In the genomic region with DNA sequence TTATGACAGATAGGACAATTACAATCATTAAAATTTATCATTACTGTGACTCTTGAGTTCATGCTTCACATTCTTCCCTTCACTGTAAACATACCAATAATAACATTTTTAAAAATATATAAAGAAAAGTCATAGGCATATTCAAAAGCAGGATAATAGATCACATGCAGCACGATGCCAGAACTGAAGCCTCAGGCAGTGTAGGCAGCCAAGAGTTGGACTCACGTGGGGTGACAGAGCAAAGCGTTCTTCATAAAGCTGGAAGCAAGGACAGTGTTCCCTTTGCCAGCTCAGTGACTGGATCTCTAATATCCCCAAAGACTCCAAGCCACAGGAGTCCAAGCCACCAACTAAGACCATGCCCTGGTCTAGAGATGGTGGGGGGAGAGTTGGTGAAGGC, we compare ENCODE assay signal across 29 cellular contexts.
"Had no signal": no experiment of that assay in that cellular context is flagged by ENCODE, and none has a peak within 500 bp of the region (broad histone marks: within the 10 kb centered on the region; RNA-seq: fewer than 3 reads in every experiment).

No MANE protein-coding gene starts in this region.

- H3K4me1 ChIP-seq: SJCRH30 had no signal

- H3K4me3 ChIP-seq: K562, MG63, PC-9, SJCRH30 had no signal

- H3K9me3 ChIP-seq: MG63, SJCRH30, SK-N-SH had no signal

- H3K36me3 ChIP-seq: MG63, SJCRH30 had no signal

- H3K27ac ChIP-seq: PC-9, RWPE1, SJCRH30 had no signal

- H3K4me2 ChIP-seq: PC-9, SK-N-SH had no signal

- DNase-seq: Kasumi-1, KG1, MG63, NCI-H1048, NCI-H1092 treated with DMSO at 0.1 percent for 48 hours, NCI-H1105 treated with DMSO at 0.1 percent for 48 hours, NCI-H1417, NCI-H1436, NCI-H146, NCI-H1694, NCI-H187, NCI-H1930, NCI-H2029 treated with DMSO at 0.1 percent for 48 hours, NCI-H2081 treated with DMSO at 0.1 percent for 48 hours, NCI-H2107, NCI-H2171, NCI-H226, NCI-H446 treated with DMSO at 0.1 percent for 48 hours, NCI-H510A, NCI-H524, NCI-H526, NCI-H774, PC-9, SHP77, SIG-M5, SJCRH30, SK-N-SH had no signal

- H2AFZ ChIP-seq: PC-9 had no signal

- H3K9ac ChIP-seq: SK-N-SH had no signal

- H3K27me3 ChIP-seq: MG63, SJCRH30 had no signal
